In the genomic region with DNA sequence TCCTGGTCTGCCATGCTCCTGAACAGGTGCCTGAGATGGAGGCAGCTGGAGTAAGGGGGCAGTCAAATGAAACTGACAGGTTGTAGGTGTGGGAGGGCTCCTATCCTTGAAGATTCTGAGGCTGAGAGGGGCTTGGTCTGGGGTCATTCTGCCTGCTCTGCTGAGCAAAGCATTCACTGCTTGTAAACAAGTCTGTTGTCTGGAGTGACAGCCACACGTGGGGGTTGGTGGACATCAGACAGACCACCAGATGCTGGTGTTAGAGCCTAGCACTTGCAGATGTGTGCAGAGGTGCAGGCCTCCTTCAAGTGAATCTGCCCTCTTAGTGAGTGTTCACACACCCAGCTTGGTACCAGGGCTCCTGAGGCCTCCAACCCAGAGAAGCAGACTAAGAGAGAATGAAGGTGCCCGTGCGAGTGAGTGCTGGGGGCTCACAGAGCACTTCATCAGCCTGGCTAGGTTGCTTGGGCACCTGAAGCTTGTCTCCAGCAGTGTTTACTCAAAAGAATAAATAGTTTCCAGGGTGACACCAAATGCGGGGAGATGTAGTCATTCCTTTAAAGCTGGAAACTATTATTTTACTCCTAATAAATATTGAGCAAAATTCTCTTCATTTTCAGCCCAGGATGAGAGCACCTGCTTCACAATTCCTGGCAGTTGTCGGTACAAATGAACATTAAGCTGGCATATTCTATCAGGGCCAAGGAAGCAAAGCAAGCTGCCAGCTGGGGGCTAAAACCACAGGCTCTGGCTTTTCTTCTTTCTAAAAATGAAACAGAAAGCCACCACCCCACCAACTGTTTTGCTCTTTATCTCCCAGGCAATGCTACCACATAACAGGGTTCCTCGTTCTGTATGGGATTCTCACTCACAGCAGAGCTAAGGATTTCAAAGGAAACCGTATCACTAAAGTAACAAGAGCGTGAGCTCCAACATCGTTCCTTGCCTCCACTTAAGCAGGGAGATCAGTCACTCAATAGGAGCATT, we compare ENCODE assay signal across 9 cellular contexts.
DNase-seq lines count a peak whose midpoint lies in the region; ATAC-seq and TF ChIP-seq lines count a peak whose summit lies in the region.
"Had no signal": no experiment of that assay in that cellular context is flagged by ENCODE, and none has a peak within 500 bp of the region (broad histone marks: within the 10 kb centered on the region; RNA-seq: fewer than 3 reads in every experiment).

No MANE protein-coding gene starts in this region.

- DNase-seq in left cardiac atrium (no peak), left ventricle myocardium superior (no peak), DMS153 (lab: John Stamatoyannopoulos, UW) (no peak), NCI-H2029 (lab: John Stamatoyannopoulos, UW) (no peak), mesendoderm (no peak)
- DNase-seq in T-helper 2 cell treated with Interferon-gamma antibody and Interleukin-4, amounts not matched to agents 5 μg/mL and 100 μg/mL, for 36 hours (ENCODE audit: low spot score): peak; percentile 30

- peaks cover 17% of the 10 kb centered on the region for H3K4me1 Mint-ChIP-seq in T-helper 2 cell treated with Interferon-gamma antibody and Interleukin-4, amounts not matched to agents 5 μg/mL and 100 μg/mL, for 36 hours (ENCODE audit: low read depth)
- H3K4me1 Mint-ChIP-seq in nephron: peaks cover 84% of the 10 kb centered on the region

- H3K23ac ChIP-seq in mesendoderm (ENCODE audit: low read length): no peak overlapping the region

- peaks cover 6% of the 10 kb centered on the region for H3K4me1 ChIP-seq in mesendoderm (ENCODE audit: control insufficient read depth, low read depth, low read length)

- H3K27me3 ChIP-seq in mesendoderm (ENCODE audit: insufficient read depth, low read length, poor library complexity): no peaks in the 10 kb centered on the region

- H2BK15ac ChIP-seq in mesendoderm (replicated peaks; ENCODE audit: low read depth): no peak overlapping the region

- H3K4ac ChIP-seq in mesendoderm (ENCODE audit: low read depth, low read length): no peak overlapping the region

- TF ChIP-seq CTCF in nephron (IDR thresholded peaks at IDR 0.05; ENCODE audit: unreplicated experiment in 3 of 3): no peak

- no peaks in the 10 kb centered on the region for H3K36me3 Mint-ChIP-seq in T-helper 2 cell treated with Interferon-gamma antibody and Interleukin-4, amounts not matched to agents 5 μg/mL and 100 μg/mL, for 36 hours (ENCODE audit: low read depth)
- H3K36me3 Mint-ChIP-seq in nephron (ENCODE audit: low read depth): peaks cover 4% of the 10 kb centered on the region

- no peak overlapping the region for H3K27ac ChIP-seq in mesendoderm (ENCODE audit: low read depth, low read length)
- H3K27ac ChIP-seq: thoracic aorta had no signal

- H3K56ac ChIP-seq in mesendoderm (ENCODE audit: low read length): no peak overlapping the region

- peak overlapping the region; percentile 74 for H3K27ac Mint-ChIP-seq in T-helper 2 cell treated with Interferon-gamma antibody and Interleukin-4, amounts not matched to agents 5 μg/mL and 100 μg/mL, for 36 hours
- peak overlapping the region; percentile 86 to 91 (median 89) for H3K27ac Mint-ChIP-seq in nephron

- no peaks in the 10 kb centered on the region for H3K36me3 ChIP-seq in mesendoderm (ENCODE audit: control insufficient read depth, insufficient read depth, low read length)
- H3K36me3 ChIP-seq: thoracic aorta had no signal

- H3K9ac ChIP-seq in mesendoderm (ENCODE audit: low read length): no peak overlapping the region

- intact Hi-C loops in left cardiac atrium (cut with DNase I): no loop called here
- intact Hi-C loops in left ventricle myocardium superior (cut with micrococcal nuclease): no loop called here

- H2AK5ac ChIP-seq in mesendoderm (ENCODE audit: low read length): no peak overlapping the region

- no peaks in the 10 kb centered on the region for H3K27me3 Mint-ChIP-seq in T-helper 2 cell treated with Interferon-gamma antibody and Interleukin-4, amounts not matched to agents 5 μg/mL and 100 μg/mL, for 36 hours (ENCODE audit: low read depth)
- peaks cover 6% of the 10 kb centered on the region for H3K27me3 Mint-ChIP-seq in nephron (ENCODE audit: low read depth)

- H3K9me3 Mint-ChIP-seq in T-helper 2 cell treated with Interferon-gamma antibody and Interleukin-4, amounts not matched to agents 5 μg/mL and 100 μg/mL, for 36 hours: peaks cover 4% of the 10 kb centered on the region
- H3K9me3 Mint-ChIP-seq in nephron: peaks cover 3% of the 10 kb centered on the region

- peak; percentile 4 to 12 for ATAC-seq in left cardiac atrium
- no peak for ATAC-seq in left ventricle myocardium superior
- peak; percentile 84 for ATAC-seq in HG03045 (IDR thresholded peaks at IDR 0.05; ENCODE audit: unreplicated experiment)

- H3K4me2 ChIP-seq in mesendoderm (ENCODE audit: low read length): no peak overlapping the region

- no peak overlapping the region for H2BK5ac ChIP-seq in mesendoderm (ENCODE audit: low read length)

- H3K4me3 ChIP-seq in mesendoderm (ENCODE audit: low read length): no peak overlapping the region

- no peaks in the 10 kb centered on the region for H3K79me2 ChIP-seq in mesendoderm (ENCODE audit: control insufficient read depth, insufficient read depth, low read length)

- no peak overlapping the region for H4K5ac ChIP-seq in mesendoderm (ENCODE audit: low read length)

- H4K8ac ChIP-seq in mesendoderm (ENCODE audit: low read depth, low read length): no peak overlapping the region

- no peak overlapping the region for H2BK120ac ChIP-seq in mesendoderm (ENCODE audit: low read depth, low read length)

- H3K79me1 ChIP-seq in mesendoderm (ENCODE audit: low read length): no peaks in the 10 kb centered on the region

- no peak overlapping the region for H3K18ac ChIP-seq in mesendoderm (ENCODE audit: low read length)

- peak overlapping the region; percentile 58 for H3K4me3 Mint-ChIP-seq in T-helper 2 cell treated with Interferon-gamma antibody and Interleukin-4, amounts not matched to agents 5 μg/mL and 100 μg/mL, for 36 hours
- no peak overlapping the region for H3K4me3 Mint-ChIP-seq in nephron

- WGBS in mesendoderm (ENCODE audit: extremely low coverage, insufficient coverage, low lambda C conversion rate): no CpG with 5 or more reads among the region's 9 CpGs
